ENCODE assay signal across 1 cellular context in genomic region chr3:11014253-11014652, GRCh38.
TF ChIP-seq lines count a peak whose summit lies in the region.

No MANE protein-coding gene starts in this region.

TF ChIP-seq in IMR-90, 13 proteins besides CTCF, POLR2A, EP300 and RAD21 (continued from another document):
- TF ChIP-seq ELK1 (IDR thresholded peaks at IDR 0.05; ENCODE audit: borderline replicate concordance, low read depth, low read length) = no peak
- TF ChIP-seq CEBPB (IDR thresholded peaks at IDR 0.05; ENCODE audit: low read depth, low read length) = no peak
- TF ChIP-seq MAZ (IDR thresholded peaks at IDR 0.05; ENCODE audit: borderline replicate concordance, low read depth, low read length) = no peak
TF ChIP-seq in IMR-90: peak in this region for 1.
